In genomic region chr1:171780583-171781166, GRCh38 we compare ENCODE assay signal across 8 cellular contexts. TPM values are rescaled to one million over a fixed set of nuclear protein-coding genes. Genes with fewer than 3 reads are reported as not detected.
DNase-seq lines count a peak whose midpoint lies in the region; ATAC-seq, FAIRE-seq and TF ChIP-seq lines count a peak whose summit lies in the region.

No MANE protein-coding gene starts in this region.

- POLR2A ChIA-PET in HEK293T (lab: Yijun Ruan, JAX), result interaction anchor here (0.6 to 1.9 kb wide), 9 partner anchors 10 to 295 kb away, joined by 3 to 17 read pairs (median 4); partner anchors contain the start of genes DNM3, PRRC2C and VAMP4

- peak; percentile 0; the same call in 2 of the 3 replicates for ATAC-seq in SK-N-SH treated with all-trans-retinoic acid at 6 μM for 48 hours
- no peak for ATAC-seq in GM19035 (IDR thresholded peaks at IDR 0.05; ENCODE audit: unreplicated experiment)
- ATAC-seq in GM21576 (IDR thresholded peaks at IDR 0.05; ENCODE audit: unreplicated experiment), result no peak

- H3K9me3 ChIP-seq in skeletal muscle satellite cell (replicated peaks; ENCODE audit: low read length), result no peaks in the 10 kb centered on the region

- peak overlapping the region; percentile 80 for H3K9ac ChIP-seq in skeletal muscle satellite cell (ENCODE audit: low read depth, low read length)

- H3K4me2 ChIP-seq in skeletal muscle satellite cell (ENCODE audit: low read length), result peak overlapping the region; percentile 96

- TF ChIP-seq CTCF in foreskin fibroblast (IDR thresholded peaks at IDR 0.05; ENCODE audit: low read depth, low read length), result no peak

- peaks cover 29% of the 10 kb centered on the region for H3K4me1 ChIP-seq in skeletal muscle satellite cell (ENCODE audit: control insufficient read depth, insufficient read depth, low read length)

- peaks cover 13% of the 10 kb centered on the region for H3K36me3 ChIP-seq in skeletal muscle satellite cell (ENCODE audit: insufficient read depth, low read length)

- H3K4me3 ChIP-seq in foreskin fibroblast (ENCODE audit: low read depth in 1 of 2, low read length in 2 of 2), result peak overlapping the region; percentile 64 to 95
- H3K4me3 ChIP-seq in skeletal muscle satellite cell (ENCODE audit: low read length), result peak overlapping the region; percentile 74

- H3K27me3 ChIP-seq in skeletal muscle satellite cell (ENCODE audit: control insufficient read depth, insufficient read depth, low read length), result peaks cover 2% of the 10 kb centered on the region

- DNase-seq in HEK293T (ENCODE audit: extremely low spot score), result no peak
- no peak for DNase-seq in foreskin fibroblast
- DNase-seq in RCC 7860 (ENCODE audit: low spot score), result no peak
- no peak for DNase-seq in OCI-M2 (lab: John Stamatoyannopoulos, UW; ENCODE audit: unreplicated experiment)

- CTCF ChIA-PET in HEK293T (lab: Yijun Ruan, JAX), result interaction anchor here (0.7 to 1.5 kb wide), 4 partner anchors 20 to 136 kb away, joined by 3 to 6 read pairs (median 3); no protein-coding TSS in a partner anchor

- no peak for FAIRE-seq in RCC 7860 (lab: Jason Lieb, UNC)

TF ChIP-seq in HEK293T, 16 proteins besides CTCF, POLR2A, EP300 and RAD21:
- peak; percentile 29 for TF ChIP-seq L3MBTL2 (conservative IDR thresholded peaks at IDR 0.05)
- TF ChIP-seq ZNF384 (IDR thresholded peaks at IDR 0.05), result peak; percentile 66; the same call in 1 of the 2 replicates
- no peak for TF ChIP-seq FOXA1 (IDR thresholded peaks at IDR 0.05)

TF ChIP-seq in SK-N-SH treated with all-trans-retinoic acid at 6 μM for 48 hours, 23 proteins besides CTCF, POLR2A, EP300 and RAD21:
- TF ChIP-seq TOX (CRISPR knock-in tag; IDR thresholded peaks at IDR 0.05; ENCODE audit: borderline replicate concordance), result no peak
- TF ChIP-seq RARB (CRISPR knock-in tag; IDR thresholded peaks at IDR 0.05), result 0 out of 2 replicates have a peak, but pooled peaks have one; percentile 52
TF ChIP-seq in SK-N-SH treated with all-trans-retinoic acid at 6 μM for 48 hours: peak in this region for 1.

RNA-seq across cellular contexts. Expression of gene METTL13, which starts 0.8 kb away (rescaled TPM):
- 16.5 and 21.0 TPM in 2 replicates for total RNA-seq in skeletal muscle satellite cell (2012; rRNA removed)

RNA-seq across cellular contexts. Expression of gene VAMP4, which starts 38.8 kb away (rescaled TPM):
- total RNA-seq in skeletal muscle satellite cell (2012; rRNA removed), result 5.1 and 5.9 TPM in 2 replicates
